ENCODE assay signal across 9 cellular contexts in the genomic region with DNA sequence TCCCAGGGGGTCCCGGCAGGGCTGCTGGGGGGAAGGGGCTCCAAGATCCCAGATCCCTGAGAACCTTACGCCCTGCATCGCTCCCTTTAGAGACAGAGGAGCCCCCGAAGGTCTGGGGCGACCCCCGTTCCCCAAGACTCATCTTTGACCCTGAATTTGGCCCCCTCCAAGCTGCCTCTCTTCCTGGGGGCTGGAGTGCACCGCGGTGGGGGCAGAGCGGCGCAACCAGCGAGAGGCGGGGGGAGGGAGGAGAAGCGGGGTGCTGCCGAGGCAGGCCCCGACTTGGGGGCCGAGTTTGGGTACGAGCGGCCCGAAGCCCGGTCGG. TPM values are rescaled to one million over a fixed set of nuclear protein-coding genes. Genes with fewer than 3 reads are reported as not detected.
DNase-seq lines count a peak whose midpoint lies in the region; ATAC-seq, FAIRE-seq and TF ChIP-seq lines count a peak whose summit lies in the region.
"Had no signal": no experiment of that assay in that cellular context is flagged by ENCODE, and none has a peak within 500 bp of the region (broad histone marks: within the 10 kb centered on the region; RNA-seq: fewer than 3 reads in every experiment).

No MANE protein-coding gene starts in this region.

- in situ Hi-C loops in KBM-7 (cut with MboI; ENCODE audit: low pct_unique_long_range_greater_than_20kb, low sequenced_read_pairs) = no loop called here

- H3K27ac ChIP-seq in ACC112 (ENCODE audit: low read depth, low read length) (no peak overlapping the region), KMS-11 (no peak overlapping the region), dorsolateral prefrontal cortex (peak overlapping the region in 55 of 59 donors; percentile 29 to 93 (median 78))
- H3K27ac ChIP-seq in naive thymus-derived CD4-positive, alpha-beta T cell (ENCODE audit: low read depth, low read length) = peak overlapping the region; percentile 55

- no peaks in the 10 kb centered on the region for H3K36me3 ChIP-seq in ACC112 (ENCODE audit: insufficient read depth, low read length)
- no peaks in the 10 kb centered on the region for H3K36me3 ChIP-seq in KMS-11 (ENCODE audit: insufficient read depth)
- H3K36me3 ChIP-seq in naive thymus-derived CD4-positive, alpha-beta T cell (ENCODE audit: control insufficient read depth in 2 of 3, insufficient read depth in 3 of 3, low read length in 3 of 3) = no peaks in the 10 kb centered on the region

- peaks cover 0 to 36% (median 4%) of the 10 kb centered on the region in 5 donors for H3K27me3 Mint-ChIP-seq in naive thymus-derived CD4-positive, alpha-beta T cell

- H3K4me1 ChIP-seq in ACC112 (ENCODE audit: control insufficient read depth, insufficient read depth, low read length, unreplicated experiment) = peaks cover 52% of the 10 kb centered on the region
- H3K4me1 ChIP-seq in KMS-11 (ENCODE audit: low read depth, poor library complexity, severe bottlenecking) = peaks cover 4% of the 10 kb centered on the region
- peaks cover 4 to 24% of the 10 kb centered on the region in 2 donors for H3K4me1 ChIP-seq in naive thymus-derived CD4-positive, alpha-beta T cell (ENCODE audit: control insufficient read depth in 2 of 2, insufficient read depth in 2 of 2, low read length in 2 of 2)

- no peak for FAIRE-seq in urothelium cell line (lab: Jason Lieb, UNC)

- H3K4me3 ChIP-seq in ACC112 (ENCODE audit: low read depth, low read length) = peak overlapping the region; percentile 96
- H3K4me3 ChIP-seq in KMS-11 (IDR thresholded peaks at IDR 0.05; ENCODE audit: insufficient read depth, low read depth, low read length) = peak overlapping the region; percentile 78
- H3K4me3 ChIP-seq in dorsolateral prefrontal cortex = peak overlapping the region in 58 of 59 donors; percentile 24 to 77 (median 62)
- H3K4me3 ChIP-seq in naive thymus-derived CD4-positive, alpha-beta T cell (ENCODE audit: low read length) = peak overlapping the region; percentile 27

- no peaks in the 10 kb centered on the region for H3K36me3 Mint-ChIP-seq in naive thymus-derived CD4-positive, alpha-beta T cell

- H3K9me3 Mint-ChIP-seq in naive thymus-derived CD4-positive, alpha-beta T cell = no peaks in the 10 kb centered on the region

- intact Hi-C loops in dorsolateral prefrontal cortex (cut with DNase I) = no loop called here
- intact Hi-C loops in naive thymus-derived CD4-positive, alpha-beta T cell (cut with micrococcal nuclease) = no loop called here

- no peaks in the 10 kb centered on the region for H4K20me1 ChIP-seq in KMS-11 (ENCODE audit: insufficient read depth)

- H3K79me2 ChIP-seq in ACC112 (ENCODE audit: control insufficient read depth, insufficient read depth, low read length, unreplicated experiment) (peaks cover 12% of the 10 kb centered on the region), KMS-11 (ENCODE audit: insufficient read depth, low read depth) (no peaks in the 10 kb centered on the region)

- POLR2A ChIA-PET in naive thymus-derived CD4-positive, alpha-beta T cell (lab: Charles Lee) = no interaction called here

- H2AFZ ChIP-seq in ACC112 (ENCODE audit: low read length, unreplicated experiment) = peak overlapping the region; percentile 80
- peak overlapping the region; percentile 44; the same call in 1 of the 2 replicates for H2AFZ ChIP-seq in KMS-11 (ENCODE audit: low read depth)

- H3K27ac Mint-ChIP-seq in naive thymus-derived CD4-positive, alpha-beta T cell = peak overlapping the region in 2 of 9 donors; percentile 49 to 65

- DNase-seq in dorsolateral prefrontal cortex (no peak), amniotic stem cell (lab: John Stamatoyannopoulos, UW) (no peak), urothelium cell line (ENCODE audit: low spot score) (no peak), KBM-7 (no peak)
- no peak for DNase-seq in naive thymus-derived CD4-positive, alpha-beta T cell
- DNase-seq in activated effector memory CD4-positive, alpha-beta T cell treated with Interleukin-2 at 50 U/mL for 16 hours = no peak
- DNase-seq: NCI-H2081 treated with DMSO at 0.1 percent for 48 hours had no signal

- peak overlapping the region; percentile 25; the same call in 1 of the 2 replicates for H3K4me2 ChIP-seq in KMS-11

- no peak overlapping the region for H3K9ac ChIP-seq in KMS-11

- peak overlapping the region in 9 of 10 donors; percentile 30 to 81 (median 64) for H3K4me3 Mint-ChIP-seq in naive thymus-derived CD4-positive, alpha-beta T cell

- TF ChIP-seq CTCF in KMS-11 (conservative IDR thresholded peaks at IDR 0.05; ENCODE audit: low read depth, low read length) (no peak), dorsolateral prefrontal cortex (IDR thresholded peaks at IDR 0.05 in 54 of 56, conservative IDR thresholded peaks at IDR 0.05 in 2 of 56; ENCODE audit: low read depth in 1 of 56, partially characterized antibody in 56 of 56) (no peak)

- H3K9me3 ChIP-seq in naive thymus-derived CD4-positive, alpha-beta T cell (ENCODE audit: control insufficient read depth in 2 of 3, low read length in 3 of 3) = no peaks in the 10 kb centered on the region

- ATAC-seq in naive thymus-derived CD4-positive, alpha-beta T cell = no peak

- H3K27me3 ChIP-seq in ACC112 (ENCODE audit: insufficient read depth, low read length) (no peaks in the 10 kb centered on the region), KMS-11 (ENCODE audit: insufficient read depth, low read depth) (peaks cover 27% of the 10 kb centered on the region), dorsolateral prefrontal cortex (peaks cover 0 to 31% (median 0%) of the 10 kb centered on the region in 45 donors)
- no peaks in the 10 kb centered on the region for H3K27me3 ChIP-seq in naive thymus-derived CD4-positive, alpha-beta T cell (ENCODE audit: control insufficient read depth in 2 of 2, insufficient read depth in 2 of 2, low read length in 2 of 2)

- peaks cover 13 to 48% (median 35%) of the 10 kb centered on the region in 7 donors for H3K4me1 Mint-ChIP-seq in naive thymus-derived CD4-positive, alpha-beta T cell

- CTCF ChIA-PET in naive thymus-derived CD4-positive, alpha-beta T cell (lab: Charles Lee) = interaction anchor here (1.1 kb wide), 1 partner anchor 49 kb away, joined by 3 read pairs; no protein-coding TSS in a partner anchor

RNA-seq across cellular contexts. Expression of a gene that starts 5.4 kb away (rescaled TPM):
- total RNA-seq in dorsolateral prefrontal cortex = 100 to 1,000 TPM in 1 of 120 experiments, 10 to 100 TPM in 119; 15.9 to 101 (median 58.6) TPM
- total RNA-seq in naive thymus-derived CD4-positive, alpha-beta T cell = 10 to 100 TPM in 3 of 5 experiments, 1 to 10 TPM in 2; 2.2 to 15.6 (median 11.7) TPM
- 1 to 10 TPM in 1 of 2 donors, not detected in 1; 2.0 TPM for polyA plus RNA-seq in naive thymus-derived CD4-positive, alpha-beta T cell

RNA-seq across cellular contexts. Expression of a gene that starts 30.9 kb away (rescaled TPM):
- total RNA-seq in dorsolateral prefrontal cortex = 100 to 1,000 TPM in 3 of 120 experiments, 10 to 100 TPM in 117; 15.2 to 106 (median 54.0) TPM
- 100 to 1,000 TPM; 151 to 352 (median 179) TPM for total RNA-seq in naive thymus-derived CD4-positive, alpha-beta T cell
- polyA plus RNA-seq in naive thymus-derived CD4-positive, alpha-beta T cell = 10 to 100 TPM; 17.3 to 40.5 TPM

RNA-seq across cellular contexts. Expression of a gene that starts 57.5 kb away (rescaled TPM):
- 10 to 100 TPM; 24.8 to 48.9 (median 33.6) TPM for total RNA-seq in dorsolateral prefrontal cortex
- 10 to 100 TPM; 54.2 to 80.6 (median 73.8) TPM for total RNA-seq in naive thymus-derived CD4-positive, alpha-beta T cell
- 10 to 100 TPM; 13.4 to 29.8 TPM for polyA plus RNA-seq in naive thymus-derived CD4-positive, alpha-beta T cell

RNA-seq across cellular contexts. Expression of a gene that starts 58.3 kb away (rescaled TPM):
- under 1 TPM in 22 of 120 experiments, not detected in 98; 0.14 to 0.78 (median 0.32) TPM for total RNA-seq in dorsolateral prefrontal cortex
- not detected for total RNA-seq in naive thymus-derived CD4-positive, alpha-beta T cell
- not detected for polyA plus RNA-seq in naive thymus-derived CD4-positive, alpha-beta T cell

Comparison
In these comparisons a context has a peak if more than half of its experiments do, and no peak if none do; other contexts are left out.
1. H3K27ac ChIP-seq: peak in dorsolateral prefrontal cortex (55 of 59) and naive thymus-derived CD4-positive, alpha-beta T cell (single experiment); none in ACC112 (single experiment) and KMS-11 (single experiment).
2. H3K4me3 ChIP-seq: peak in every context shown above with its lines; median percentile 96 in ACC112; 78 in KMS-11; 62 in dorsolateral prefrontal cortex; 27 in naive thymus-derived CD4-positive, alpha-beta T cell.